Comparison of ENCODE assay signal across 1 cellular context in the genomic region with DNA sequence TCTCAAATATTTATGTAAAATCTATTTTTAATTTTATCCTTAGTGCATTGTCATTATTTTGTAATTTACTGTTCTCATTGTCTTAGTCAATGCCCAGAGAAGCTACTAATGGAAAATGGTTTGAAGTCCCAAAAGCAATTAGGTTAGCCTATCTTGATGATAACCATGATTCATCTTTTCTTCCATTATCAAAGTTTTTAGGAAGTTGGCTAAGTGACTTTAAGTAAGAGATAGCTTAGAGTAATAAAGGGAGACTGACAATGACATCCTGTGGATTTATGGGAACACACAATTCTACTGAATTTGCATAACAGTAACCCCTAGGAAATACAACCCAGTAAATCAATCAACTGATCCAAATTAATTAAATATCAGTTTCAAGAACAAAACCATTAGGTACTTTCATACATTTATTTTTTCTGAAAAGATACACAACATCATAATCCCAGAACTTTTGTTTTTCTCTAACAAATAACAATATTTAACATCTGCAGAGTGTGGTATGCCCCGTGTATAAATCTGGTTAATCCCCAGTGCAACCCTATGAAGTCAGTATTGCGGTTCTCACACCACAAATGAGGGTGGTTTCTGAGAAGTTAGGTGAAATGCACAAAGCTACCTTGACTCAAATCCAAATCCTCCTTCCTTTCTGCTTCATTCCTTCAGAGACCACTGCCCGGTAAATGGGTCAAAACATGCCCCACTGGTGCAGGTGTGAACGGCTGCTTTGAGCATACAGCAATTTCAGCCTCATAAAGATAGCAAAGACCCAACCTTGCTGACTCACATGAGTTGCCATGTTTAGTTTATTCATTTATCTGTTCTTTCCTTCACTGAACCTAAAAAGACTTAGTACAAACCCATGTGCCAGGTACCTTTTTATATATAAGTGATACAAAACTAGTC.
TF ChIP-seq lines count a peak whose summit lies in the region.

No MANE protein-coding gene starts in this region.

TF ChIP-seq in GM23338, 12 proteins besides CTCF, POLR2A, EP300 and RAD21 (continued from another document):
- TF ChIP-seq EZH2 (IDR thresholded peaks at IDR 0.05; ENCODE audit: low read depth, unreplicated experiment) (no peak), ZNF462 (CRISPR knock-in tag; IDR thresholded peaks at IDR 0.05) (no peak)
- TF ChIP-seq, protein P1, sequence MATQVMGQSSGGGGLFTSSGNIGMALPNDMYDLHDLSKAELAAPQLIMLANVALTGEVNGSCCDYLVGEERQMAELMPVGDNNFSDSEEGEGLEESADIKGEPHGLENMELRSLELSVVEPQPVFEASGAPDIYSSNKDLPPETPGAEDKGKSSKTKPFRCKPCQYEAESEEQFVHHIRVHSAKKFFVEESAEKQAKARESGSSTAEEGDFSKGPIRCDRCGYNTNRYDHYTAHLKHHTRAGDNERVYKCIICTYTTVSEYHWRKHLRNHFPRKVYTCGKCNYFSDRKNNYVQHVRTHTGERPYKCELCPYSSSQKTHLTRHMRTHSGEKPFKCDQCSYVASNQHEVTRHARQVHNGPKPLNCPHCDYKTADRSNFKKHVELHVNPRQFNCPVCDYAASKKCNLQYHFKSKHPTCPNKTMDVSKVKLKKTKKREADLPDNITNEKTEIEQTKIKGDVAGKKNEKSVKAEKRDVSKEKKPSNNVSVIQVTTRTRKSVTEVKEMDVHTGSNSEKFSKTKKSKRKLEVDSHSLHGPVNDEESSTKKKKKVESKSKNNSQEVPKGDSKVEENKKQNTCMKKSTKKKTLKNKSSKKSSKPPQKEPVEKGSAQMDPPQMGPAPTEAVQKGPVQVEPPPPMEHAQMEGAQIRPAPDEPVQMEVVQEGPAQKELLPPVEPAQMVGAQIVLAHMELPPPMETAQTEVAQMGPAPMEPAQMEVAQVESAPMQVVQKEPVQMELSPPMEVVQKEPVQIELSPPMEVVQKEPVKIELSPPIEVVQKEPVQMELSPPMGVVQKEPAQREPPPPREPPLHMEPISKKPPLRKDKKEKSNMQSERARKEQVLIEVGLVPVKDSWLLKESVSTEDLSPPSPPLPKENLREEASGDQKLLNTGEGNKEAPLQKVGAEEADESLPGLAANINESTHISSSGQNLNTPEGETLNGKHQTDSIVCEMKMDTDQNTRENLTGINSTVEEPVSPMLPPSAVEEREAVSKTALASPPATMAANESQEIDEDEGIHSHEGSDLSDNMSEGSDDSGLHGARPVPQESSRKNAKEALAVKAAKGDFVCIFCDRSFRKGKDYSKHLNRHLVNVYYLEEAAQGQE (IDR thresholded peaks at IDR 0.05; ENCODE audit: unreplicated experiment), result no peak
TF ChIP-seq in GM23338: peak in this region for 0.
